ENCODE assay signal across 8 cellular contexts in the genomic region with DNA sequence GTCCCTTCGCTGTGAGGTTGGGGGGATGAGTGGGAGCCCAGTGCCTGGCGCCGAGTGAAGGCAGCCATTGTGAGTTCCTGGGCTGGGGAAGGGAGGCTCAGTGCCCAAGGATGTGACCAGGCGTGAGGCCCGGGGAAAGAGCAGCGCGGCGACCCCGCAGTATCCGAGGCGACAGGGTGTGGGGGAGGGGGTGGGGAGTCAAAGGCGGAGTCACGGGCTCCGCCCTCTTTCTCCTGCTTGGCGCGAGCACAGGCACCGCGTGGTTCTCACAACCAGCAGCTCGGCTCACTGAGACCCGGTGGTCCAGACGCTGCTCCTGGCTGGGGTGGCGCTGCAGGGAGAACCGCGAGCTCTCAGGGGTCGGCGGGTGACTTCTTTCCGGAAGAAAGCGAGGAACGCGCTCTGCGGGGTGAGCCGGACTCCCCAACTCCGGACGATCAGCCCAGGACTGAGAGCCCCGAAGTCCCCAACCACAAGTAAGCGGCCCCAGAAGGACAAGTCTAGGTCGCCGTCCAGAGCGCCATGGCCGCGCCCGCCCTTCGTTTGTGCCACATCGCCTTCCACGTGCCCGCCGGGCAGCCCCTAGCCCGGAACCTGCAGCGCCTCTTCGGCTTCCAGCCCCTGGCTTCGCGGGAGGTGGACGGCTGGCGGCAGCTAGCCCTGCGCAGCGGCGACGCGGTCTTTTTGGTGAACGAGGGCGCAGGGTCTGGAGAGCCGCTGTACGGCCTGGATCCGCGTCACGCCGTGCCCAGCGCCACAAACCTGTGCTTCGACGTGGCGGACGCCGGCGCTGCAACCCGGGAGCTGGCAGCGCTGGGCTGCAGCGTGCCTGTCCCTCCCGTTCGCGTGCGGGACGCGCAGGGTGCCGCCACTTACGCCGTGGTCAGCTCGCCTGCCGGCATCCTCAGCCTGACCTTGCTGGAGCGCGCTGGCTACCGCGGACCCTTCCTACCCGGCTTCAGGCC. TPM values are rescaled to one million over a fixed set of nuclear protein-coding genes. Genes with fewer than 3 reads are reported as not detected.
A peak's percentile ranks its signal among the peaks of the same experiment; 100 is the strongest.
DNase-seq lines count a peak whose midpoint lies in the region; ATAC-seq and TF ChIP-seq lines count a peak whose summit lies in the region.

A gene (plus strand): TSS at position 269 of the 965 bp plus-strand sequence. CDS start 254 bp downstream, at position 523.

- no peaks in the 10 kb centered on the region for H4K20me1 ChIP-seq in IMR-90 (ENCODE audit: insufficient read depth, low read length)

- peak within 1 kb of the TSS; percentile 96 for H3K4me2 ChIP-seq in IMR-90 (ENCODE audit: low read depth, low read length)

- 15% methylated on average over 49 of the region's 93 CpGs; no CpG with 5 or more reads in 1 of the 2 experiments for WGBS in IMR-90 (ENCODE audit: extremely low coverage in 2 of 2, insufficient read length in 1 of 2), 2 experiments

- TF ChIP-seq CTCF in IMR-90 (conservative IDR thresholded peaks at IDR 0.05; ENCODE audit: low read depth, low read length) (no peak), gastrocnemius medialis (IDR thresholded peaks at IDR 0.05 in 4 of 5, conservative IDR thresholded peaks at IDR 0.05 in 1 of 5) (no peak)

- no peak within 1 kb of the TSS for H2BK120ac ChIP-seq in IMR-90 (ENCODE audit: low read depth, low read length)

- H3K36me3 ChIP-seq in IMR-90 (ENCODE audit: control insufficient read depth, insufficient read depth, low read length) (peaks cover 7% of the 10 kb centered on the region; the same call in 1 of the 2 replicates), gastrocnemius medialis (peaks cover 0 to 19% of the 10 kb centered on the region in 2 donors)

- peak within 1 kb of the TSS; percentile 75; the same call in 1 of the 2 replicates for H3K18ac ChIP-seq in IMR-90 (ENCODE audit: low read depth, low read length)

- H3K4ac ChIP-seq in IMR-90 (ENCODE audit: low read depth, low read length): peak within 1 kb of the TSS; percentile 72

- no peak for TF ChIP-seq RAD21 in IMR-90 (IDR thresholded peaks at IDR 0.05; ENCODE audit: low read length)

- H3K23ac ChIP-seq in IMR-90 (ENCODE audit: low read depth, low read length): peak within 1 kb of the TSS; percentile 52; the same call in 1 of the 2 replicates

- peak within 1 kb of the TSS; percentile 39 for H3K27ac ChIP-seq in IMR-90 (ENCODE audit: insufficient read depth, low read length)
- H3K27ac ChIP-seq in gastrocnemius medialis: peak within 1 kb of the TSS in 3 of 4 donors; percentile 5 to 33 (median 30)

- H3K56ac ChIP-seq in IMR-90 (ENCODE audit: extremely low read depth, insufficient read depth, low read length): no peak within 1 kb of the TSS

- TF ChIP-seq POLR2A in IMR-90 (IDR thresholded peaks at IDR 0.05; ENCODE audit: low read depth, low read length) (no peak), gastrocnemius medialis (IDR thresholded peaks at IDR 0.05) (peak; percentile 24 to 47)

- no peak within 1 kb of the TSS for H2BK20ac ChIP-seq in IMR-90 (ENCODE audit: low read depth, low read length)

- H4K91ac ChIP-seq in IMR-90 (ENCODE audit: insufficient read depth, low read depth, low read length): no peak within 1 kb of the TSS

- dilution Hi-C loops in IMR-90 (cut with HindIII; ENCODE audit: low sequenced_read_pairs, unreplicated experiment): no loop called here

- H3K9ac ChIP-seq in IMR-90 (ENCODE audit: low read depth, low read length): peak within 1 kb of the TSS; percentile 65

- H3K4me3 Mint-ChIP-seq in T-cell: peak within 1 kb of the TSS; percentile 78 to 80 (median 79)

- H3K79me1 ChIP-seq in IMR-90 (ENCODE audit: low read depth in 1 of 2, low read length in 2 of 2): no peaks in the 10 kb centered on the region

- BruUV-seq in IMR-90 (replicated peaks; lab: Mats Ljungman, UMichigan): no TSS peak

- peak within 1 kb of the TSS; percentile 65 to 81; a peak in 3 of 4 replicates for H4K8ac ChIP-seq in IMR-90 (ENCODE audit: low read depth in 2 of 2, low read length in 2 of 2)

- no peaks in the 10 kb centered on the region for H3K9me3 ChIP-seq in IMR-90 (ENCODE audit: control insufficient read depth, insufficient read depth, low read length)
- no peaks in the 10 kb centered on the region for H3K9me3 ChIP-seq in gastrocnemius medialis

- no peaks in the 10 kb centered on the region for H3K9me3 Mint-ChIP-seq in T-cell

- peak within 1 kb of the TSS in 1 of 2 donors; percentile 22 for H3K27ac Mint-ChIP-seq in T-cell

- intact Hi-C loops in IMR-90 (cut with micrococcal nuclease) (no loop called here), gastrocnemius medialis (cut with DNase I; ENCODE audit: low total_unique reads) (no loop called here)

- in situ Hi-C loops in IMR-90 (cut with MboI; ENCODE audit: low sequenced_read_pairs) (no loop called here), gastrocnemius medialis (cut with MboI; ENCODE audit: low sequenced_read_pairs in 4 of 4) (no loop called here)

- H3K36me3 Mint-ChIP-seq in T-cell: peaks cover 6% of the 10 kb centered on the region

- peak within 1 kb of the TSS; percentile 93 for H2AFZ ChIP-seq in IMR-90 (replicated peaks; ENCODE audit: low read length, poor library complexity)

- H3K14ac ChIP-seq in IMR-90 (replicated peaks; ENCODE audit: low read depth, low read length): peak within 1 kb of the TSS; percentile 64; the same call in 1 of the 2 replicates

- H3K27me3 ChIP-seq in IMR-90 (ENCODE audit: control insufficient read depth, insufficient read depth, low read length) (no peaks in the 10 kb centered on the region), gastrocnemius medialis (no peaks in the 10 kb centered on the region)

- H3K4me1 ChIP-seq in IMR-90 (ENCODE audit: control insufficient read depth, insufficient read depth, low read length) (no peaks in the 10 kb centered on the region), gastrocnemius medialis (peaks cover 5 to 23% of the 10 kb centered on the region in 2 donors)

- no peaks in the 10 kb centered on the region for H3K27me3 Mint-ChIP-seq in T-cell

- peaks cover 6 to 12% (median 12%) of the 10 kb centered on the region in 3 donors for H3K4me1 Mint-ChIP-seq in T-cell

- H3K9me1 ChIP-seq in IMR-90 (ENCODE audit: insufficient read depth, low read length): peaks cover 3% of the 10 kb centered on the region; the same call in 1 of the 2 replicates

- no peak within 1 kb of the TSS for H2BK5ac ChIP-seq in IMR-90 (ENCODE audit: low read depth, low read length, poor library complexity, severe bottlenecking)

- no peak within 1 kb of the TSS for H2AK5ac ChIP-seq in IMR-90 (ENCODE audit: low read depth, low read length)

- DNase-seq in IMR-90 (peak; percentile 27), T-cell (peak in 29 of 34 experiments; percentile 11 to 60 (median 36)), astrocyte of the hippocampus (ENCODE audit: low read depth, low spot score) (peak; percentile 80), gastrocnemius medialis (peak; percentile 38 to 66)

- peak; percentile 86 for ATAC-seq in IMR-90 (ENCODE audit: low read depth)
- ATAC-seq in T-cell (replicated peaks in 1 of 4): peak; percentile 79 to 85 (median 84)
- ATAC-seq in gastrocnemius medialis: peak; percentile 85 to 87
- no peak for ATAC-seq in HG02840 (IDR thresholded peaks at IDR 0.05; ENCODE audit: low FRiP score, unreplicated experiment)
- ATAC-seq in GM18907 (IDR thresholded peaks at IDR 0.05; ENCODE audit: unreplicated experiment): no peak

- H2BK15ac ChIP-seq in IMR-90 (ENCODE audit: low read depth, low read length): no peak within 1 kb of the TSS

- H4K5ac ChIP-seq in IMR-90 (ENCODE audit: low read depth, low read length): peak within 1 kb of the TSS; percentile 85

- POLR2A ChIA-PET in IMR-90 (lab: Charles Lee; ENCODE audit: unreplicated experiment): no interaction called here
- POLR2A ChIA-PET in T-cell (lab: Charles Lee): interaction anchor here (1.0 to 2.3 kb wide), 2 partner anchors 12 to 13 kb away, joined by 3 to 8 read pairs; a partner anchor contains a TSS

- peak within 1 kb of the TSS; percentile 60 for H2AK9ac ChIP-seq in IMR-90 (replicated peaks; ENCODE audit: low read depth, low read length, poor library complexity)

- H3K4me3 ChIP-seq in GM08714 (ENCODE audit: low read length): peak within 1 kb of the TSS; percentile 63; the same call in 1 of the 2 replicates
- H3K4me3 ChIP-seq in IMR-90 (ENCODE audit: insufficient read depth, low read depth, low read length): peak within 1 kb of the TSS; percentile 73
- H3K4me3 ChIP-seq in iPS-11a (ENCODE audit: low read depth, low read length): peak within 1 kb of the TSS; percentile 33
- H3K4me3 ChIP-seq in gastrocnemius medialis: peak within 1 kb of the TSS; percentile 66 to 72 (median 70)

- CTCF ChIA-PET in IMR-90 (lab: Yijun Ruan, JAX): no interaction called here
- CTCF ChIA-PET in T-cell (lab: Charles Lee): interaction anchor here in 1 of 2 donors (0.5 to 1.7 kb wide), 2 partner anchors 23 to 350 kb away, joined by 3 to 8 read pairs; no protein-coding TSS in a partner anchor

TF ChIP-seq in IMR-90, 13 proteins besides CTCF, POLR2A, EP300 and RAD21:
- TF ChIP-seq RFX5 (IDR thresholded peaks at IDR 0.05; ENCODE audit: low read depth, low read length) (no peak), MAZ (IDR thresholded peaks at IDR 0.05; ENCODE audit: borderline replicate concordance, low read depth, low read length) (no peak), MXI1 (IDR thresholded peaks at IDR 0.05; ENCODE audit: borderline replicate concordance, low read depth, low read length) (peak; percentile 17; the same call in 1 of the 2 replicates), SMC3 (IDR thresholded peaks at IDR 0.05; ENCODE audit: low read depth, low read length) (no peak), CEBPB (IDR thresholded peaks at IDR 0.05; ENCODE audit: low read depth, low read length) (no peak), RCOR1 (IDR thresholded peaks at IDR 0.05; ENCODE audit: insufficient replicate concordance, low read length) (no peak)
- TF ChIP-seq, protein P1, sequence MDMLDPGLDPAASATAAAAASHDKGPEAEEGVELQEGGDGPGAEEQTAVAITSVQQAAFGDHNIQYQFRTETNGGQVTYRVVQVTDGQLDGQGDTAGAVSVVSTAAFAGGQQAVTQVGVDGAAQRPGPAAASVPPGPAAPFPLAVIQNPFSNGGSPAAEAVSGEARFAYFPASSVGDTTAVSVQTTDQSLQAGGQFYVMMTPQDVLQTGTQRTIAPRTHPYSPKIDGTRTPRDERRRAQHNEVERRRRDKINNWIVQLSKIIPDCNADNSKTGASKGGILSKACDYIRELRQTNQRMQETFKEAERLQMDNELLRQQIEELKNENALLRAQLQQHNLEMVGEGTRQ (IDR thresholded peaks at IDR 0.05; ENCODE audit: low read depth, low read length): no peak

RNA-seq across cellular contexts. Expression of the gene that starts here (rescaled TPM):
- total RNA-seq in IMR-90 (2012; rRNA removed) (0.54 and 0.56 TPM in 2 replicates), T-cell (1 to 10 TPM in 3 of 5 donors, under 1 TPM in 2; 0.21 to 2.0 (median 1.4) TPM), gastrocnemius medialis (1 to 10 TPM in 2 of 4 donors, under 1 TPM in 1, not detected in 1; 0.16 to 2.3 (median 1.1) TPM)
- polyA plus RNA-seq in IMR-90 (2012; rRNA removed): 1.1 and 1.5 TPM in 2 replicates
- polyA plus RNA-seq in IMR-90 (2012; cell fraction: cytosol; rRNA removed): 1.1 and 1.5 TPM in 2 replicates
- polyA plus RNA-seq in IMR-90 (2012; cell fraction: nucleus; rRNA removed; ENCODE audit: low replicate concordance): 0.44 and 1.0 TPM in 2 replicates

Comparison
In these comparisons a context has a peak if more than half of its experiments do, and no peak if none do; other contexts are left out.
1. ATAC-seq: peak in IMR-90 (single experiment), T-cell (4 of 4) and gastrocnemius medialis (2 of 2); none in HG02840 (single experiment) and GM18907 (single experiment).
2. DNase-seq: peak in every context shown above with its lines; median percentile 80 in astrocyte of the hippocampus; 52 in gastrocnemius medialis; 36 in T-cell; 27 in IMR-90.
3. Peak in every context shown above with its lines, with median percentiles within 50 percentile points of each other: H3K4me3 ChIP-seq.